ENCODE assay signal across 1 cellular context in genomic region chr16:12110361-12111107, GRCh38.
A peak's percentile ranks its signal among the peaks of the same experiment; 100 is the strongest.
TF ChIP-seq lines count a peak whose summit lies in the region.

No MANE protein-coding gene starts in this region.

TF ChIP-seq in HepG2, 621 proteins besides CTCF, POLR2A, EP300 and RAD21 (continued from another document):
- TF ChIP-seq, protein P1, sequence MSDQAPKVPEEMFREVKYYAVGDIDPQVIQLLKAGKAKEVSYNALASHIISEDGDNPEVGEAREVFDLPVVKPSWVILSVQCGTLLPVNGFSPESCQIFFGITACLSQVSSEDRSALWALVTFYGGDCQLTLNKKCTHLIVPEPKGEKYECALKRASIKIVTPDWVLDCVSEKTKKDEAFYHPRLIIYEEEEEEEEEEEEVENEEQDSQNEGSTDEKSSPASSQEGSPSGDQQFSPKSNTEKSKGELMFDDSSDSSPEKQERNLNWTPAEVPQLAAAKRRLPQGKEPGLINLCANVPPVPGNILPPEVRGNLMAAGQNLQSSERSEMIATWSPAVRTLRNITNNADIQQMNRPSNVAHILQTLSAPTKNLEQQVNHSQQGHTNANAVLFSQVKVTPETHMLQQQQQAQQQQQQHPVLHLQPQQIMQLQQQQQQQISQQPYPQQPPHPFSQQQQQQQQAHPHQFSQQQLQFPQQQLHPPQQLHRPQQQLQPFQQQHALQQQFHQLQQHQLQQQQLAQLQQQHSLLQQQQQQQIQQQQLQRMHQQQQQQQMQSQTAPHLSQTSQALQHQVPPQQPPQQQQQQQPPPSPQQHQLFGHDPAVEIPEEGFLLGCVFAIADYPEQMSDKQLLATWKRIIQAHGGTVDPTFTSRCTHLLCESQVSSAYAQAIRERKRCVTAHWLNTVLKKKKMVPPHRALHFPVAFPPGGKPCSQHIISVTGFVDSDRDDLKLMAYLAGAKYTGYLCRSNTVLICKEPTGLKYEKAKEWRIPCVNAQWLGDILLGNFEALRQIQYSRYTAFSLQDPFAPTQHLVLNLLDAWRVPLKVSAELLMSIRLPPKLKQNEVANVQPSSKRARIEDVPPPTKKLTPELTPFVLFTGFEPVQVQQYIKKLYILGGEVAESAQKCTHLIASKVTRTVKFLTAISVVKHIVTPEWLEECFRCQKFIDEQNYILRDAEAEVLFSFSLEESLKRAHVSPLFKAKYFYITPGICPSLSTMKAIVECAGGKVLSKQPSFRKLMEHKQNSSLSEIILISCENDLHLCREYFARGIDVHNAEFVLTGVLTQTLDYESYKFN (CRISPR knock-in tag; conservative IDR thresholded peaks at IDR 0.05) = 0 out of 2 replicates have a peak, but pooled peaks have one; percentile 7
- TF ChIP-seq ZNF121 (CRISPR knock-in tag; IDR thresholded peaks at IDR 0.05) (peak; percentile 89; the same call in 1 of the 2 replicates), ZFX (CRISPR knock-in tag; IDR thresholded peaks at IDR 0.05; ENCODE audit: low read depth) (peak; percentile 11; the same call in 1 of the 2 replicates), TEAD3 (CRISPR knock-in tag; optimal IDR thresholded peaks at IDR 0.05; ENCODE audit: borderline replicate concordance) (peak; percentile 19), FOXP1 (IDR thresholded peaks at IDR 0.05) (no peak), FOXP1 (CRISPR knock-in tag; IDR thresholded peaks at IDR 0.05) (no peak), BORCS8-MEF2B (CRISPR knock-in tag; IDR thresholded peaks at IDR 0.05) (no peak), ZNF350 (CRISPR knock-in tag; IDR thresholded peaks at IDR 0.05; ENCODE audit: borderline replicate concordance, low read depth) (no peak), ZFYVE20 (CRISPR knock-in tag; IDR thresholded peaks at IDR 0.05; ENCODE audit: borderline replicate concordance, low read depth) (no peak), SRSF9 (IDR thresholded peaks at IDR 0.05; ENCODE audit: borderline replicate concordance, insufficient read depth, low read depth, low read length, poor library complexity, severe bottlenecking) (no peak), TBX2 (CRISPR knock-in tag; IDR thresholded peaks at IDR 0.05; ENCODE audit: borderline replicate concordance) (0 out of 2 replicates have a peak, but pooled peaks have one; percentile 12), SOX5 (CRISPR knock-in tag; IDR thresholded peaks at IDR 0.05; ENCODE audit: borderline replicate concordance) (0 out of 2 replicates have a peak, but pooled peaks have one; percentile 24), ZNF3 (CRISPR knock-in tag; IDR thresholded peaks at IDR 0.05) (0 out of 2 replicates have a peak, but pooled peaks have one; percentile 31)
- TF ChIP-seq, protein P2, sequence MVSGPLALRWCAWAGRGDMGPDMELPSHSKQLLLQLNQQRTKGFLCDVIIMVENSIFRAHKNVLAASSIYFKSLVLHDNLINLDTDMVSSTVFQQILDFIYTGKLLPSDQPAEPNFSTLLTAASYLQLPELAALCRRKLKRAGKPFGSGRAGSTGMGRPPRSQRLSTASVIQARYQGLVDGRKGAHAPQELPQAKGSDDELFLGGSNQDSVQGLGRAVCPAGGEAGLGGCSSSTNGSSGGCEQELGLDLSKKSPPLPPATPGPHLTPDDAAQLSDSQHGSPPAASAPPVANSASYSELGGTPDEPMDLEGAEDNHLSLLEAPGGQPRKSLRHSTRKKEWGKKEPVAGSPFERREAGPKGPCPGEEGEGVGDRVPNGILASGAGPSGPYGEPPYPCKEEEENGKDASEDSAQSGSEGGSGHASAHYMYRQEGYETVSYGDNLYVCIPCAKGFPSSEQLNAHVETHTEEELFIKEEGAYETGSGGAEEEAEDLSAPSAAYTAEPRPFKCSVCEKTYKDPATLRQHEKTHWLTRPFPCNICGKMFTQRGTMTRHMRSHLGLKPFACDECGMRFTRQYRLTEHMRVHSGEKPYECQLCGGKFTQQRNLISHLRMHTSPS (CRISPR knock-in tag; IDR thresholded peaks at IDR 0.05; ENCODE audit: low read depth) = no peak
